Comparison of ENCODE assay signal across 15 cellular contexts in the genomic region with DNA sequence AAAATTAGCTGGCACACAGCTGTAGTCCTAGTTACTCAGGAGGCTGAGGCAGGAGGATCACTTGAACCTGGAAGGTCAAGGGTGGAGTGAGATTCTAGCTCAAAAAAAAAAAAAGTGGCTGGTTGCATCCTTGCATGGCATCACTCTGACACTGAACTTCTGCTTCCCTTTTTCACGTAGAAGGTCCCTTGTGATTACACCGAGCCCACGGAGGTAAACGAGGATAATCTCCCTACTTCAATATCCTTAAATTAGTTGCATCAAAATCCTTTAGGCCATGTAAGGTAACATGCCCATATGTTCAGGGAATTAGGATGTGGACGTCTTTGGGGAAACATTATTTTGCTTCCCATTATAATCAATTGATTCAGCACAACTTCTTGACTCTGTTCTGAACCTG. TPM values are rescaled to one million over a fixed set of nuclear protein-coding genes. Genes with fewer than 3 reads are reported as not detected.
DNase-seq lines count a peak whose midpoint lies in the region; FAIRE-seq and TF ChIP-seq lines count a peak whose summit lies in the region.
"Had no signal": no experiment of that assay in that cellular context is flagged by ENCODE, and none has a peak within 500 bp of the region (broad histone marks: within the 10 kb centered on the region; RNA-seq: fewer than 3 reads in every experiment).

No MANE protein-coding gene starts in this region.

- H3K4me1 ChIP-seq in keratinocyte (ENCODE audit: control insufficient read depth, extremely low read depth, insufficient read depth, low read length) = peaks cover 19% of the 10 kb centered on the region

- H3K27me3 ChIP-seq in keratinocyte (ENCODE audit: control insufficient read depth, extremely low read depth, insufficient read depth, low read length) = no peaks in the 10 kb centered on the region
- peaks cover 11% of the 10 kb centered on the region for H3K27me3 ChIP-seq in brain microvascular endothelial cell (replicated peaks)

- H3K36me3 ChIP-seq in keratinocyte (ENCODE audit: control insufficient read depth in 2 of 2, extremely low read depth in 1 of 2, insufficient read depth in 2 of 2, low read length in 2 of 2) = no peaks in the 10 kb centered on the region
- no peaks in the 10 kb centered on the region for H3K36me3 ChIP-seq in brain microvascular endothelial cell (replicated peaks)

- no peak overlapping the region for H3K4me2 ChIP-seq in keratinocyte (ENCODE audit: control insufficient read depth, extremely low read depth, insufficient read depth, low read depth, low read length)
- H3K4me2 ChIP-seq: A549 had no signal

- no peak overlapping the region for H2AFZ ChIP-seq in keratinocyte (ENCODE audit: control insufficient read depth, low read length)
- H2AFZ ChIP-seq: GM23248 had no signal

- H3K27ac ChIP-seq in keratinocyte (ENCODE audit: control insufficient read depth, insufficient read depth, low read length) (no peak overlapping the region), brain microvascular endothelial cell (no peak overlapping the region)
- H3K27ac ChIP-seq: A549, GM23248, HL-60 had no signal

- H3K9ac ChIP-seq in keratinocyte (ENCODE audit: control insufficient read depth, extremely low read depth, insufficient read depth, low read length) = no peak overlapping the region
- H3K9ac ChIP-seq: GM23248 had no signal

- no peaks in the 10 kb centered on the region for H3K9me1 ChIP-seq in keratinocyte (ENCODE audit: control insufficient read depth, extremely low read depth, insufficient read depth, low read length)

- TF ChIP-seq CTCF in D721Med (IDR thresholded peaks at IDR 0.05; ENCODE audit: insufficient read depth, missing control alignments) (no peak), keratinocyte (optimal IDR thresholded peaks at IDR 0.05 in 1 of 3, IDR thresholded peaks at IDR 0.05 in 1 of 3, conservative IDR thresholded peaks at IDR 0.05 in 1 of 3; ENCODE audit: extremely low read depth in 1 of 3, insufficient read depth in 2 of 3, low read length in 3 of 3) (no peak), brain microvascular endothelial cell (IDR thresholded peaks at IDR 0.05; ENCODE audit: low read depth, low read length, missing control alignments) (no peak)

- DNase-seq in CD1c-positive myeloid dendritic cell (ENCODE audit: extremely low spot score) (peak; percentile 36), D721Med (ENCODE audit: insufficient read length, low spot score) (no peak), NCI-H82 (lab: John Stamatoyannopoulos, UW) (peak; percentile 87), keratinocyte (ENCODE audit: low read depth, low spot score) (no peak), NCI-H1417 treated with DMSO at 0.1 percent for 48 hours (lab: John Stamatoyannopoulos, UW) (no peak), brain microvascular endothelial cell (no peak), HK-2 (ENCODE audit: unreplicated experiment) (no peak)
- DNase-seq: CD4-positive, CD25-positive, alpha-beta regulatory T cell; DMS79; GM23248 had no signal

- FAIRE-seq in D721Med (lab: Jason Lieb, UNC) = peak; percentile 95
- peak; percentile 17 for FAIRE-seq in keratinocyte (lab: Jason Lieb, UNC)
- FAIRE-seq: A549, GM12878, GM18507, H54 had no signal

- in situ Hi-C loops in brain microvascular endothelial cell (cut with HindIII; ENCODE audit: low pct_ligation_motif_present, low sequenced_read_pairs) = no loop called here

- peaks cover 2% of the 10 kb centered on the region for H3K79me2 ChIP-seq in keratinocyte (ENCODE audit: control insufficient read depth, insufficient read depth, low read length)

- H3K9me3 ChIP-seq in keratinocyte (ENCODE audit: control insufficient read depth, low read depth, low read length) = no peaks in the 10 kb centered on the region

- no peaks in the 10 kb centered on the region for H4K20me1 ChIP-seq in keratinocyte (ENCODE audit: control insufficient read depth, extremely low read depth, insufficient read depth, low read length)

- dilution Hi-C loops in keratinocyte (cut with MboI; ENCODE audit: extremely low pct_ligation_motif_present, low sequenced_read_pairs) = no loop called here

- H3K4me3 ChIP-seq in keratinocyte (ENCODE audit: control insufficient read depth in 2 of 3, extremely low read depth in 1 of 3, insufficient read depth in 2 of 3, low read depth in 1 of 3, low read length in 3 of 3) (no peak overlapping the region), brain microvascular endothelial cell (ENCODE audit: low read depth, low read length) (no peak overlapping the region)
- H3K4me3 ChIP-seq: A549, GM12878, GM23248 had no signal

RNA-seq across cellular contexts. Expression of gene PPP4R4, which starts 4.0 kb away (rescaled TPM):
- polyA plus RNA-seq in keratinocyte = 8.1 to 9.0 TPM (median 8.9 TPM) in 3 replicates
- polyA plus RNA-seq in keratinocyte (2011; ENCODE audit: low read depth) = 3.3 TPM
- 5.8 and 7.2 TPM in 2 replicates for polyA plus RNA-seq in keratinocyte (2011; cell fraction: cytosol; rRNA removed)
- polyA plus RNA-seq in keratinocyte (2011; cell fraction: nucleus; rRNA removed) = 8.4 and 10.8 TPM in 2 replicates
- polyA plus RNA-seq in keratinocyte (2012; ENCODE audit: low replicate concordance) = 4.3 and 5.0 TPM in 2 replicates
- polyA minus RNA-seq in keratinocyte = 11.9 to 22.0 TPM (median 16.6 TPM) in 3 replicates
- 3.1 TPM for polyA minus RNA-seq in keratinocyte (2011; cell fraction: cytosol; rRNA and poly(A)+ RNA removed)
- polyA minus RNA-seq in keratinocyte (2011; cell fraction: nucleus; rRNA and poly(A)+ RNA removed) = 18.1 and 22.1 TPM in 2 replicates

RNA-seq across cellular contexts. Expression of gene IFI27L2, which starts 40.7 kb away (rescaled TPM):
- polyA plus RNA-seq in keratinocyte = 67.5 to 179 TPM (median 82.2 TPM) in 3 replicates
- 13.2 TPM for polyA plus RNA-seq in keratinocyte (2011; ENCODE audit: low read depth)
- 69.1 and 147 TPM in 2 replicates for polyA plus RNA-seq in keratinocyte (2011; cell fraction: cytosol; rRNA removed)
- 49.5 and 57.5 TPM in 2 replicates for polyA plus RNA-seq in keratinocyte (2011; cell fraction: nucleus; rRNA removed)
- 92.1 and 193 TPM in 2 replicates for polyA plus RNA-seq in keratinocyte (2012; ENCODE audit: low replicate concordance)
- polyA minus RNA-seq in keratinocyte = 32.7 to 59.4 TPM (median 35.4 TPM) in 3 replicates
- polyA minus RNA-seq in keratinocyte (2011; cell fraction: cytosol; rRNA and poly(A)+ RNA removed) = 191 TPM
- polyA minus RNA-seq in keratinocyte (2011; cell fraction: nucleus; rRNA and poly(A)+ RNA removed) = 9.8 and 11.2 TPM in 2 replicates

RNA-seq across cellular contexts. Expression of gene IFI27, which starts 59.6 kb away (rescaled TPM):
- polyA plus RNA-seq in keratinocyte = 1,132 to 3,594 TPM (median 2,783 TPM) in 3 replicates
- 20.3 TPM for polyA plus RNA-seq in keratinocyte (2011; ENCODE audit: low read depth)
- polyA plus RNA-seq in keratinocyte (2011; cell fraction: cytosol; rRNA removed) = 1,962 and 3,733 TPM in 2 replicates
- 1,216 and 1,507 TPM in 2 replicates for polyA plus RNA-seq in keratinocyte (2011; cell fraction: nucleus; rRNA removed)
- polyA plus RNA-seq in keratinocyte (2012; ENCODE audit: low replicate concordance) = 221 and 1,754 TPM in 2 replicates
- polyA minus RNA-seq in keratinocyte = 758 to 2,926 TPM (median 795 TPM) in 3 replicates
- polyA minus RNA-seq in keratinocyte (2011; cell fraction: cytosol; rRNA and poly(A)+ RNA removed) = 1,322 TPM
- polyA minus RNA-seq in keratinocyte (2011; cell fraction: nucleus; rRNA and poly(A)+ RNA removed) = 228 and 282 TPM in 2 replicates
- polyA plus RNA-seq: GM23248 had no signal

Comparison
In these comparisons a context has a peak if more than half of its experiments do, and no peak if none do; other contexts are left out.
1. DNase-seq: peak in CD1c-positive myeloid dendritic cell (single experiment) and NCI-H82 (single experiment); none in D721Med (single experiment), keratinocyte (single experiment), NCI-H1417 treated with DMSO at 0.1 percent for 48 hours (single experiment), brain microvascular endothelial cell (single experiment) and HK-2 (single experiment).